In the genomic region with DNA sequence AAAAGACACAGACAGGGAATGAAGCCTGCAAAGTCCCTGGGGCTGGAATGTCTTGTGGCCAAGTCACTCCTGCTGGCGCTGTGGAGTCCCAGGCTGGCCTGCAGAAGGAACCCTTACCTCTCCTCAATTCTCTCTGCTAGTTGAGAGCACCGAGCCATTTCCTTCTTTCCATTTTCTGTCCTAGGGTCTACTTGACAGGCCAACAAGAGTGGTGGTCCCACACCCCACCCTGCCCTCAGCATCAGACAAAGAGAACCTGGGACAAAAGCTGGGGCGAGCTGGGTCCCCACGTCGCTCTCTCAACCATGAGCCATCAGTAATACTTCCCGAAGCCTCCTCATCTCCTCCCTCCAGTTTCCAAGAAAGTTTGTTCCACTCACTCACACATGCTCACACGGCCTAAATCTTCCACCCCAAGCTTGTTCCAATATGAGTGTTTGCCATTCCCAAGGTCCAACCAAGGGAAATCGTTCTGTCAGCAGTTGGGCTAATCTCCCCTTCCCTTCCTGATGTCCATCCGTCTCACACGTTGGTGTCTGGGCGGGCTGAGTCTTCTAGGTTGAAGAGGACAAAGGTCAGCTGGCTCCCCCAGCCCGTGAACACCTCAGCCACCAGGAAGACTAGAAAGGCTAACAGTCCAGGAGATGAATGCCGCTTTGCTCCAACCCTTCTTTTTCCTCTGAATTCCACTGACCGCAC, we compare ENCODE assay signal across 16 cellular contexts. TPM values are rescaled to one million over a fixed set of nuclear protein-coding genes. Genes with fewer than 3 reads are reported as not detected.
"Had no signal": no experiment of that assay in that cellular context is flagged by ENCODE, and none has a peak within 500 bp of the region (broad histone marks: within the 10 kb centered on the region; RNA-seq: fewer than 3 reads in every experiment).

No MANE protein-coding gene starts in this region.

- H3K27ac Mint-ChIP-seq: activated CD8-positive, alpha-beta memory T cell treated with anti-CD3 and anti-CD28 coated beads, Interleukin-2, amount 10 ng/mL, durations not matched to agents 7 days and 5 days; activated naive CD8-positive, alpha-beta T cell treated with anti-CD3 and anti-CD28 coated beads, Interleukin-2, amount 10 ng/mL, durations not matched to agents 7 days and 5 days; stimulated activated memory B cell treated with anti-CD40 and anti-IgM and Interleukin-4, amounts not matched to agents 10 μg/mL and 1 μg/mL and 100 μg/mL, for 72 hours; T-helper 2 cell treated with Interferon-gamma antibody and Interleukin-4, amounts not matched to agents 5 μg/mL and 100 μg/mL, for 36 hours; type B pancreatic cell had no signal

- ATAC-seq: activated CD4-positive, CD25-positive, alpha-beta regulatory T cell treated with anti-CD3 and anti-CD28 coated beads, Interleukin-2, amount 50 U/mL, for 24 hours; activated CD8-positive, alpha-beta memory T cell treated with anti-CD3 and anti-CD28 coated beads, Interleukin-2, amount 10 ng/mL, durations not matched to agents 7 days and 5 days; activated T-cell treated with anti-CD3 and anti-CD28 coated beads, Interleukin-2, amount 50 U/mL, for 4 hours; left colon; stimulated activated memory B cell treated with anti-CD40 and anti-IgM and Interleukin-4, amounts not matched to agents 10 μg/mL and 1 μg/mL and 100 μg/mL, for 72 hours had no signal

- H3K4me1 Mint-ChIP-seq: activated CD8-positive, alpha-beta memory T cell treated with anti-CD3 and anti-CD28 coated beads, Interleukin-2, amount 10 ng/mL, durations not matched to agents 7 days and 5 days; activated naive CD8-positive, alpha-beta T cell treated with anti-CD3 and anti-CD28 coated beads, Interleukin-2, amount 10 ng/mL, durations not matched to agents 7 days and 5 days; stimulated activated memory B cell treated with anti-CD40 and anti-IgM and Interleukin-4, amounts not matched to agents 10 μg/mL and 1 μg/mL and 100 μg/mL, for 72 hours had no signal

- H3K9me3 Mint-ChIP-seq: activated naive CD8-positive, alpha-beta T cell treated with anti-CD3 and anti-CD28 coated beads, Interleukin-2, amount 10 ng/mL, durations not matched to agents 7 days and 5 days; activated T-cell treated with anti-CD3 and anti-CD28 coated beads, Interleukin-2, amount 50 U/mL, for 4 hours; neural crest cell; stimulated activated memory B cell treated with anti-CD40 and anti-IgM and Interleukin-4, amounts not matched to agents 10 μg/mL and 1 μg/mL and 100 μg/mL, for 72 hours; T-helper 2 cell treated with Interferon-gamma antibody and Interleukin-4, amounts not matched to agents 5 μg/mL and 100 μg/mL, for 36 hours; type B pancreatic cell had no signal

- H3K27ac ChIP-seq: esophagus squamous epithelium, suprapubic skin had no signal

- H3K36me3 Mint-ChIP-seq: activated CD8-positive, alpha-beta memory T cell treated with anti-CD3 and anti-CD28 coated beads, Interleukin-2, amount 10 ng/mL, durations not matched to agents 7 days and 5 days had no signal

- H3K27me3 Mint-ChIP-seq: activated CD8-positive, alpha-beta memory T cell treated with anti-CD3 and anti-CD28 coated beads, Interleukin-2, amount 10 ng/mL, durations not matched to agents 7 days and 5 days; activated naive CD8-positive, alpha-beta T cell treated with anti-CD3 and anti-CD28 coated beads, Interleukin-2, amount 10 ng/mL, durations not matched to agents 7 days and 5 days; stimulated activated memory B cell treated with anti-CD40 and anti-IgM and Interleukin-4, amounts not matched to agents 10 μg/mL and 1 μg/mL and 100 μg/mL, for 72 hours; type B pancreatic cell had no signal

- DNase-seq: activated CD4-positive, alpha-beta T cell treated with anti-CD3 and anti-CD28 coated beads, Interleukin-2, amount 50 U/mL, for 4 hours; activated CD8-positive, alpha-beta memory T cell treated with anti-CD3 and anti-CD28 coated beads, Interleukin-2, amount 10 ng/mL, durations not matched to agents 7 days and 5 days; activated naive CD8-positive, alpha-beta T cell treated with anti-CD3 and anti-CD28 coated beads, Interleukin-2, amount 10 ng/mL, durations not matched to agents 7 days and 5 days; activated T-cell treated with anti-CD3 and anti-CD28 coated beads, Interleukin-2, amount 50 U/mL, for 4 hours; anterior cingulate cortex; esophagus squamous epithelium; foreskin fibroblast; left colon; small intestine had no signal

- H3K4me3 Mint-ChIP-seq: activated CD8-positive, alpha-beta memory T cell treated with anti-CD3 and anti-CD28 coated beads, Interleukin-2, amount 10 ng/mL, durations not matched to agents 7 days and 5 days; activated naive CD8-positive, alpha-beta T cell treated with anti-CD3 and anti-CD28 coated beads, Interleukin-2, amount 10 ng/mL, durations not matched to agents 7 days and 5 days; activated T-cell treated with anti-CD3 and anti-CD28 coated beads, Interleukin-2, amount 50 U/mL, for 4 hours; neural crest cell; stimulated activated memory B cell treated with anti-CD40 and anti-IgM and Interleukin-4, amounts not matched to agents 10 μg/mL and 1 μg/mL and 100 μg/mL, for 72 hours; T-helper 2 cell treated with Interferon-gamma antibody and Interleukin-4, amounts not matched to agents 5 μg/mL and 100 μg/mL, for 36 hours; type B pancreatic cell had no signal

- H3K9me3 ChIP-seq: esophagus squamous epithelium, suprapubic skin had no signal

- H3K4me1 ChIP-seq: esophagus squamous epithelium, suprapubic skin had no signal

- H3K27me3 ChIP-seq: esophagus squamous epithelium, suprapubic skin had no signal

- H3K4me3 ChIP-seq: esophagus squamous epithelium, suprapubic skin had no signal

RNA-seq across cellular contexts. Expression of gene CLEC2L, which starts 44.3 kb away (rescaled TPM):
- total RNA-seq: activated CD8-positive, alpha-beta memory T cell treated with anti-CD3 and anti-CD28 coated beads, Interleukin-2, amount 10 ng/mL, durations not matched to agents 7 days and 5 days; activated naive CD8-positive, alpha-beta T cell treated with anti-CD3 and anti-CD28 coated beads, Interleukin-2, amount 10 ng/mL, durations not matched to agents 7 days and 5 days; activated T-cell treated with anti-CD3 and anti-CD28 coated beads, Interleukin-2, amount 50 U/mL, for 4 hours; esophagus squamous epithelium; left colon; lung microvascular endothelial cell had no signal
